ENCODE assay signal across 9 cellular contexts in genomic region chr4:86957214-86957613, GRCh38. TPM values are rescaled to one million over a fixed set of nuclear protein-coding genes. Genes with fewer than 3 reads are reported as not detected.
DNase-seq lines count a peak whose midpoint lies in the region; ATAC-seq and TF ChIP-seq lines count a peak whose summit lies in the region.
"Had no signal": no experiment of that assay in that cellular context is flagged by ENCODE, and none has a peak within 500 bp of the region (broad histone marks: within the 10 kb centered on the region; RNA-seq: fewer than 3 reads in every experiment).

No MANE protein-coding gene starts in this region.

- no peaks in the 10 kb centered on the region for H3K9me3 ChIP-seq in osteoblast (ENCODE audit: low read depth, low read length)

- H3K27me3 ChIP-seq in osteoblast (ENCODE audit: insufficient read depth, low read length) = no peaks in the 10 kb centered on the region

- no peak for TF ChIP-seq CTCF in osteoblast (IDR thresholded peaks at IDR 0.05; ENCODE audit: extremely low read depth, low read depth, low read length)

- H3K79me2 ChIP-seq in osteoblast (ENCODE audit: insufficient read depth, low read length) = no peaks in the 10 kb centered on the region

- no peak overlapping the region for H3K4me3 ChIP-seq in osteoblast (ENCODE audit: insufficient read depth, low read length)
- H3K4me3 ChIP-seq: smooth muscle cell had no signal

- DNase-seq in SIG-M5 (lab: John Stamatoyannopoulos, UW) (peak; percentile 9), osteoblast (ENCODE audit: insufficient read length, low spot score, missing footprints) (peak; percentile 43), left lobe of liver (ENCODE audit: low spot score) (no peak), foreskin melanocyte (no peak), NCI-H146 treated with DMSO at 0.1 percent for 48 hours (lab: John Stamatoyannopoulos, UW; ENCODE audit: unreplicated experiment) (no peak)
- no peak for DNase-seq in stimulated activated CD4-positive, alpha-beta T cell treated with anti-CD3 and anti-CD28 coated beads, Interleukin-1b, Interleukin-23, amount 100 ng/mL, for 48 hours

- no peaks in the 10 kb centered on the region for H3K36me3 ChIP-seq in osteoblast (ENCODE audit: insufficient read depth, low read length)

- ATAC-seq in GM19025 (IDR thresholded peaks at IDR 0.05; ENCODE audit: low read depth, unreplicated experiment) (peak; percentile 35), HG02885 (IDR thresholded peaks at IDR 0.05; ENCODE audit: poor library complexity, unreplicated experiment) (peak; percentile 45), left lobe of liver (no peak)

- no peak overlapping the region for H2AFZ ChIP-seq in osteoblast (ENCODE audit: low read length)

- H3K27ac ChIP-seq in osteoblast (ENCODE audit: low read depth, low read length) = no peak overlapping the region

- peak overlapping the region; percentile 49 for H3K4me2 ChIP-seq in osteoblast (ENCODE audit: insufficient read depth, low read length)
- H3K4me2 ChIP-seq: smooth muscle cell had no signal

- no peaks in the 10 kb centered on the region for H4K20me1 ChIP-seq in osteoblast (ENCODE audit: insufficient read depth, low read length)

- H3K4me1 ChIP-seq in osteoblast (ENCODE audit: insufficient read depth, low read length) = peaks cover 17% of the 10 kb centered on the region

RNA-seq across cellular contexts. Expression of gene AFF1, which starts 22.4 kb away (rescaled TPM):
- total RNA-seq in osteoblast (19.5 and 22.7 TPM in 2 replicates), left lobe of liver (37.2 TPM)

Comparison
In these comparisons a context has a peak if more than half of its experiments do, and no peak if none do; other contexts are left out.
1. DNase-seq: peak in SIG-M5 (single experiment) and osteoblast (single experiment); none in left lobe of liver (single experiment), foreskin melanocyte (single experiment), NCI-H146 treated with DMSO at 0.1 percent for 48 hours (single experiment) and stimulated activated CD4-positive, alpha-beta T cell treated with anti-CD3 and anti-CD28 coated beads, Interleukin-1b, Interleukin-23, amount 100 ng/mL, for 48 hours (single experiment).